In the genomic region with DNA sequence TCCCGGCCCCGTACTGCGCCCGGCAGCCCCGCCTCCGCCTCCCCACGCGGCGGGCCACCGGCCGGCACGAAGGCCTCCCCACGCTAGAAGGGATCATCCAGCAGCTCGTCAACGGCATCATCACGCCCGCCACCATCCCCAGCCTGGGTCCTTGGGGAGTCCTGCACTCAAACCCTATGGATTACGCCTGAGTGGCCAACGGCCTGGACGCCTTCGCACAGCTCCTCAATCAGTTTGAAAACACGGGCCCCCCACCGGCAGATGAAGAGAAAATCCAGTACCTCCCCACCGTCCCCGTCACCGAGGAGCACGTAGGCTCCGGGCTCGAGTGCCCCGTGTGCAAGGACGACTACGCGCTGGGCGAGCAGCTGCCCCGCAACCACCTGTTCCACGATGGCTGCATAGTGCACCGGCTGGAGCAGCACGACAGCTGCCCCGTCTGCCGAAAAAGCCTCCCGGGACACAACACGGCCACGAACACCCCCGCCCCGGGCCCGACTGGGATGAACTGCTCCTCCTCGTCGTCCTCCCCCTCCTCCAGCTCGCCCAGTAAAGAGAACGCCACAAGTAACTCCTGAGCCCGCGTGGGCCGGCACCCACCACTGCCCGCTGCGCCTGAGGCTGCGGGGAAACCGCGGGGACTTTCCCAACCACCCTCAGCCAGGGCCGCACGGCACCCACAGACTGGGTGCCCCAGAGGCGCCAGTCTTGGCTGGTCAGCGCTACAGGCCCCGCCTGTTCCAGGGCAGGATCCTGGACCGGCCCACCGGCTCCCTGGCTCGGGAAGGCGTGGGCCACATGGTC, we compare ENCODE assay signal across 8 cellular contexts. TPM values are rescaled to one million over a fixed set of nuclear protein-coding genes. Genes with fewer than 3 reads are reported as not detected.
A peak's percentile ranks its signal among the peaks of the same experiment; 100 is the strongest.
DNase-seq lines count a peak whose midpoint lies in the region; ATAC-seq and TF ChIP-seq lines count a peak whose summit lies in the region.

No MANE protein-coding gene starts in this region.

- peak overlapping the region in 3 of 4 donors; percentile 25 to 62 (median 33) for H3K4me3 ChIP-seq in esophagus squamous epithelium
- peak overlapping the region; percentile 17 for H3K4me3 ChIP-seq in skeletal muscle cell (ENCODE audit: low read depth, low read length)
- H3K4me3 ChIP-seq in MG63, result no peak overlapping the region

- TF ChIP-seq POLR2A in esophagus squamous epithelium (IDR thresholded peaks at IDR 0.05), result no peak

- ATAC-seq in HG02642 (IDR thresholded peaks at IDR 0.05; ENCODE audit: poor library complexity, unreplicated experiment), result peak; percentile 77

- intact Hi-C loops in esophagus squamous epithelium (cut with DNase I), result no loop called here

- H3K9me3 ChIP-seq in esophagus squamous epithelium, result no peaks in the 10 kb centered on the region
- no peaks in the 10 kb centered on the region for H3K9me3 ChIP-seq in MG63

- DNase-seq in DMS53 treated with DMSO at 0.1 percent for 48 hours (lab: John Stamatoyannopoulos, UW; ENCODE audit: unreplicated experiment), result peak; percentile 4
- DNase-seq in activated CD4-positive, alpha-beta T cell treated with anti-CD3 and anti-CD28 coated beads, Interleukin-2, amount 50 U/mL, for 48 hours, result peak; percentile 23 to 39
- DNase-seq in esophagus squamous epithelium (lab: John Stamatoyannopoulos, UW), result no peak
- DNase-seq in skeletal muscle cell (ENCODE audit: low read depth), result no peak
- DNase-seq in MG63, result no peak
- DNase-seq in NCI-H1417 treated with DMSO at 0.1 percent for 48 hours (lab: John Stamatoyannopoulos, UW), result no peak
- DNase-seq in NCI-H1105 treated with DMSO at 0.1 percent for 48 hours (lab: John Stamatoyannopoulos, UW), result no peak

- H3K36me3 ChIP-seq in esophagus squamous epithelium, result no peaks in the 10 kb centered on the region
- no peaks in the 10 kb centered on the region for H3K36me3 ChIP-seq in MG63

- no peak for TF ChIP-seq CTCF in esophagus squamous epithelium (IDR thresholded peaks at IDR 0.05)

- H3K27ac ChIP-seq in esophagus squamous epithelium, result peak overlapping the region in 1 of 4 donors; percentile 43

- peaks cover 0 to 50% (median 0%) of the 10 kb centered on the region in 4 donors for H3K27me3 ChIP-seq in esophagus squamous epithelium
- H3K27me3 ChIP-seq in MG63, result no peaks in the 10 kb centered on the region

- WGBS in esophagus squamous epithelium, 2 donors, result 60 to 72% methylated on average over 3 to 6 of the region's 67 CpGs

- H3K4me1 ChIP-seq in esophagus squamous epithelium, result peaks cover 0 to 37% (median 0%) of the 10 kb centered on the region in 3 donors

RNA-seq across cellular contexts. Expression of a gene that starts 39.0 kb away (rescaled TPM):
- total RNA-seq in esophagus squamous epithelium, result 10 to 100 TPM; 22.6 to 51.9 (median 33.3) TPM
- total RNA-seq in MG63 (2014; rRNA removed; shearing (Covaris generic); ENCODE audit: low replicate concordance), result 3.4 and 7.0 TPM in 2 replicates

Comparison
In these comparisons a context has a peak if more than half of its experiments do, and no peak if none do; other contexts are left out.
1. DNase-seq: peak in DMS53 treated with DMSO at 0.1 percent for 48 hours (single experiment) and activated CD4-positive, alpha-beta T cell treated with anti-CD3 and anti-CD28 coated beads, Interleukin-2, amount 50 U/mL, for 48 hours (2 of 2); none in esophagus squamous epithelium (single experiment), skeletal muscle cell (single experiment), MG63 (single experiment), NCI-H1417 treated with DMSO at 0.1 percent for 48 hours (single experiment) and NCI-H1105 treated with DMSO at 0.1 percent for 48 hours (single experiment).